1 cellular context compared by ENCODE assay signal in genomic region chr6:2979819-2980464, GRCh38.
TF ChIP-seq lines count a peak whose summit lies in the region.

No MANE protein-coding gene starts in this region.

TF ChIP-seq in HCT116, 20 proteins besides CTCF, POLR2A, EP300 and RAD21 (continued from another document):
- TF ChIP-seq REST (IDR thresholded peaks at IDR 0.05; ENCODE audit: low read depth), result no peak
- TF ChIP-seq SRF (IDR thresholded peaks at IDR 0.05; ENCODE audit: low read depth), result no peak
- no peak for TF ChIP-seq ELF1 (IDR thresholded peaks at IDR 0.05; ENCODE audit: borderline replicate concordance, low read depth)
- TF ChIP-seq CEBPB (IDR thresholded peaks at IDR 0.05; ENCODE audit: low read depth), result no peak
- no peak for TF ChIP-seq ATF3 (IDR thresholded peaks at IDR 0.05)
- no peak for TF ChIP-seq EGR1 (IDR thresholded peaks at IDR 0.05; ENCODE audit: low read depth)
- TF ChIP-seq, protein P1, sequence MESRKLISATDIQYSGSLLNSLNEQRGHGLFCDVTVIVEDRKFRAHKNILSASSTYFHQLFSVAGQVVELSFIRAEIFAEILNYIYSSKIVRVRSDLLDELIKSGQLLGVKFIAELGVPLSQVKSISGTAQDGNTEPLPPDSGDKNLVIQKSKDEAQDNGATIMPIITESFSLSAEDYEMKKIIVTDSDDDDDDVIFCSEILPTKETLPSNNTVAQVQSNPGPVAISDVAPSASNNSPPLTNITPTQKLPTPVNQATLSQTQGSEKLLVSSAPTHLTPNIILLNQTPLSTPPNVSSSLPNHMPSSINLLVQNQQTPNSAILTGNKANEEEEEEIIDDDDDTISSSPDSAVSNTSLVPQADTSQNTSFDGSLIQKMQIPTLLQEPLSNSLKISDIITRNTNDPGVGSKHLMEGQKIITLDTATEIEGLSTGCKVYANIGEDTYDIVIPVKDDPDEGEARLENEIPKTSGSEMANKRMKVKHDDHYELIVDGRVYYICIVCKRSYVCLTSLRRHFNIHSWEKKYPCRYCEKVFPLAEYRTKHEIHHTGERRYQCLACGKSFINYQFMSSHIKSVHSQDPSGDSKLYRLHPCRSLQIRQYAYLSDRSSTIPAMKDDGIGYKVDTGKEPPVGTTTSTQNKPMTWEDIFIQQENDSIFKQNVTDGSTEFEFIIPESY (IDR thresholded peaks at IDR 0.05; ENCODE audit: extremely low read depth, insufficient replicate concordance, low read length), result no peak
- no peak for TF ChIP-seq POLR2AphosphoS5 (IDR thresholded peaks at IDR 0.05; ENCODE audit: low read depth, low read length)
- TF ChIP-seq JUND (IDR thresholded peaks at IDR 0.05), result no peak
- TF ChIP-seq TCF7L2 (IDR thresholded peaks at IDR 0.05; ENCODE audit: borderline replicate concordance, extremely low read depth, insufficient read depth, insufficient read length), result no peak
- no peak for TF ChIP-seq CBX3 (IDR thresholded peaks at IDR 0.05; ENCODE audit: low read depth)
- no peak for TF ChIP-seq ZFX (IDR thresholded peaks at IDR 0.05)
- TF ChIP-seq EZH2phosphoT487 (IDR thresholded peaks at IDR 0.05; ENCODE audit: borderline replicate concordance), result no peak
- TF ChIP-seq EZH2 (IDR thresholded peaks at IDR 0.05), result no peak
- TF ChIP-seq SP1 (IDR thresholded peaks at IDR 0.05; ENCODE audit: low read depth), result no peak
TF ChIP-seq in HCT116: peak in this region for 0.
